ENCODE assay signal across 15 cellular contexts in the genomic region with DNA sequence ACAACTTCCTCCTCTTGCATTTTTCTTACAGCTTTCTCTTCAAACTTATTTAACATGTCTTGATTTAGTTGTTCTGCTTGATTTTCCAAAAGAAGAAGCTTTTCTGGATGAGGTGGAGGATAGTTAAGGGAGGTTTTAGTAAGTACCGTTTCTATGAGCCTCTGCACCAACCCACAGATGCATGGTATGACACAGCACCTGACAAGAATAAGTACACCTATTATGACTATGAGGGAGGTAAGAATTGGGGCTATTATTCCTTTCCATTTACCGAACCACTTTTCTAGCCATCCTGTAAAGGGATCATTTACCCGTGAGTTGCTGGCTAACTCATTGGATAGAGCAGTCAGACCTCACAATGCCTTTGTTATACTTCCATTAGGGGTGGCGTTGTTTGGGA. TPM values are rescaled to one million over a fixed set of nuclear protein-coding genes. Genes with fewer than 3 reads are reported as not detected.
DNase-seq lines count a peak whose midpoint lies in the region; ATAC-seq and TF ChIP-seq lines count a peak whose summit lies in the region.
"Had no signal": no experiment of that assay in that cellular context is flagged by ENCODE, and none has a peak within 500 bp of the region (broad histone marks: within the 10 kb centered on the region; RNA-seq: fewer than 3 reads in every experiment).

No MANE protein-coding gene starts in this region.

- no peak overlapping the region for H2AFZ ChIP-seq in smooth muscle cell (ENCODE audit: low read depth)

- no peak for ATAC-seq in activated naive CD4-positive, alpha-beta T cell treated with anti-CD3 and anti-CD28 coated beads, Interleukin-2, amount 50 U/mL, for 72 hours
- ATAC-seq in T-cell (replicated peaks in 1 of 4) (no peak), HG03469 (IDR thresholded peaks at IDR 0.05; ENCODE audit: unreplicated experiment) (no peak)

- H3K27ac Mint-ChIP-seq in activated naive CD4-positive, alpha-beta T cell treated with anti-CD3 and anti-CD28 coated beads, Interleukin-2, amount 50 U/mL, for 72 hours, result peak overlapping the region; percentile 96 to 97
- H3K27ac Mint-ChIP-seq in T-cell, result no peak overlapping the region

- CTCF ChIA-PET in T-cell (lab: Charles Lee), result interaction anchor here in 1 of 2 donors (0.7 to 1.1 kb wide), 2 partner anchors 210 to 320 kb away, joined by 3 read pairs; no protein-coding TSS in a partner anchor

- peak overlapping the region; percentile 99 for H3K27ac ChIP-seq in smooth muscle cell (ENCODE audit: low read depth)
- H3K27ac ChIP-seq: KMS-11, upper lobe of left lung had no signal

- H3K4me1 ChIP-seq in smooth muscle cell (ENCODE audit: low read depth), result peaks cover 20% of the 10 kb centered on the region

- H3K4me3 Mint-ChIP-seq in T-cell, result no peak overlapping the region

- H3K27me3 ChIP-seq in smooth muscle cell (ENCODE audit: low read depth), result no peaks in the 10 kb centered on the region
- H3K27me3 ChIP-seq: upper lobe of left lung had no signal

- H3K9ac ChIP-seq in smooth muscle cell (ENCODE audit: low read depth), result peak overlapping the region; percentile 48
- H3K9ac ChIP-seq: KMS-11 had no signal

- peaks cover 31 to 71% of the 10 kb centered on the region in 2 donors for H3K36me3 Mint-ChIP-seq in activated naive CD4-positive, alpha-beta T cell treated with anti-CD3 and anti-CD28 coated beads, Interleukin-2, amount 50 U/mL, for 72 hours
- no peaks in the 10 kb centered on the region for H3K36me3 Mint-ChIP-seq in T-cell

- H3K79me2 ChIP-seq in smooth muscle cell (ENCODE audit: low read depth), result peaks cover 24% of the 10 kb centered on the region

- H3K9me3 ChIP-seq in smooth muscle cell (replicated peaks; ENCODE audit: low read depth), result no peaks in the 10 kb centered on the region
- H3K9me3 ChIP-seq: upper lobe of left lung had no signal

- POLR2A ChIA-PET in T-cell (lab: Charles Lee), result interaction anchor here (0.6 kb wide), 3 partner anchors 59 to 295 kb away, joined by 3 to 11 read pairs (median 5); no protein-coding TSS in a partner anchor

- no peak overlapping the region for H3K4me2 ChIP-seq in smooth muscle cell
- H3K4me2 ChIP-seq: KMS-11 had no signal

- peaks cover 7% of the 10 kb centered on the region for H3F3A ChIP-seq in smooth muscle cell (ENCODE audit: low read depth)

- H3K4me3 ChIP-seq in smooth muscle cell, result no peak overlapping the region
- H3K4me3 ChIP-seq: upper lobe of left lung had no signal

- no peaks in the 10 kb centered on the region for H3K27me3 Mint-ChIP-seq in T-cell

- no peak for TF ChIP-seq CTCF in smooth muscle cell (IDR thresholded peaks at IDR 0.05; ENCODE audit: borderline replicate concordance, insufficient read depth, poor library complexity, severe bottlenecking)

- peaks cover 20 to 36% (median 28%) of the 10 kb centered on the region in 3 donors for H3K4me1 Mint-ChIP-seq in T-cell

- DNase-seq in activated CD4-positive, alpha-beta T cell treated with anti-CD3 and anti-CD28 coated beads for 48 hours, result peak; percentile 59
- DNase-seq in activated CD4-positive, alpha-beta T cell treated with anti-CD3 and anti-CD28 coated beads, Interleukin-2, amount 50 U/mL, for 1 hour, result no peak
- DNase-seq in NCI-H748 (lab: John Stamatoyannopoulos, UW; ENCODE audit: unreplicated experiment) (peak; percentile 98), smooth muscle cell (lab: John Stamatoyannopoulos, UW; ENCODE audit: unreplicated experiment) (no peak), NCI-H187 treated with DMSO at 0.1 percent for 48 hours (lab: John Stamatoyannopoulos, UW) (no peak), T-cell (no peak)
- peak in 1 of 2 donors; percentile 27 for DNase-seq in activated naive CD4-positive, alpha-beta T cell treated with anti-CD3 and anti-CD28 coated beads, Interleukin-2, amount 50 U/mL, for 72 hours (ENCODE audit: low spot score in 2 of 2)
- DNase-seq: C1 segment of cervical spinal cord, DMS79, NCI-H1105, NCI-H446, retina, upper lobe of left lung had no signal

- H3K36me3 ChIP-seq in smooth muscle cell (ENCODE audit: low read depth), result no peaks in the 10 kb centered on the region
- H3K36me3 ChIP-seq: upper lobe of left lung had no signal

- WGBS in smooth muscle cell (ENCODE audit: low lambda C conversion rate), result 96% methylated on average over 4 of the region's 4 CpGs

- peaks cover 24% of the 10 kb centered on the region for H4K20me1 ChIP-seq in smooth muscle cell (ENCODE audit: low read depth)

- H3K9me3 Mint-ChIP-seq in activated naive CD4-positive, alpha-beta T cell treated with anti-CD3 and anti-CD28 coated beads, Interleukin-2, amount 50 U/mL, for 72 hours, result peaks cover 9 to 15% of the 10 kb centered on the region in 2 donors
- H3K9me3 Mint-ChIP-seq in T-cell, result no peaks in the 10 kb centered on the region

RNA-seq across cellular contexts. Expression of gene HMGCS1, which starts 2.5 kb away (rescaled TPM):
- total RNA-seq in activated naive CD4-positive, alpha-beta T cell treated with anti-CD3 and anti-CD28 coated beads, Interleukin-2, amount 50 U/mL, for 72 hours, result 100 to 1,000 TPM in 1 of 2 donors, 10 to 100 TPM in 1; 80.0 to 116 TPM
- 94.0 and 147 TPM in 2 replicates for total RNA-seq in smooth muscle cell
- 40.0 and 51.8 TPM in 2 replicates for polyA plus RNA-seq in smooth muscle cell
- total RNA-seq in T-cell, result 10 to 100 TPM; 29.2 to 49.1 (median 36.2) TPM

Comparison
In these comparisons a context has a peak if more than half of its experiments do, and no peak if none do; other contexts are left out.
1. DNase-seq: peak in activated CD4-positive, alpha-beta T cell treated with anti-CD3 and anti-CD28 coated beads for 48 hours (single experiment) and NCI-H748 (single experiment); none in activated CD4-positive, alpha-beta T cell treated with anti-CD3 and anti-CD28 coated beads, Interleukin-2, amount 50 U/mL, for 1 hour (single experiment), smooth muscle cell (single experiment), NCI-H187 treated with DMSO at 0.1 percent for 48 hours (single experiment) and T-cell (0 of 34).
2. H3K27ac Mint-ChIP-seq: peak in activated naive CD4-positive, alpha-beta T cell treated with anti-CD3 and anti-CD28 coated beads, Interleukin-2, amount 50 U/mL, for 72 hours (2 of 2); none in T-cell (0 of 2).